9 cellular contexts compared by ENCODE assay signal in genomic region chr4:154503598-154503997, GRCh38. TPM values are rescaled to one million over a fixed set of nuclear protein-coding genes. Genes with fewer than 3 reads are reported as not detected.
DNase-seq lines count a peak whose midpoint lies in the region; ATAC-seq and TF ChIP-seq lines count a peak whose summit lies in the region.
"Had no signal": no experiment of that assay in that cellular context is flagged by ENCODE, and none has a peak within 500 bp of the region (broad histone marks: within the 10 kb centered on the region; RNA-seq: fewer than 3 reads in every experiment).

No MANE protein-coding gene starts in this region.

- peaks cover 27% of the 10 kb centered on the region for H3K27me3 Mint-ChIP-seq in neural crest cell (ENCODE audit: low read depth)

- H3K27me3 ChIP-seq in brain microvascular endothelial cell (replicated peaks), result peaks cover 2% of the 10 kb centered on the region

- TF ChIP-seq CTCF in brain microvascular endothelial cell (IDR thresholded peaks at IDR 0.05; ENCODE audit: low read depth, low read length, missing control alignments) (peak; percentile 54), neural crest cell (conservative IDR thresholded peaks at IDR 0.05) (peak; percentile 69)

- no peak overlapping the region for H3K4me3 ChIP-seq in brain microvascular endothelial cell (ENCODE audit: low read depth, low read length)

- H3K27ac Mint-ChIP-seq in neural crest cell (ENCODE audit: unreplicated experiment), result no peak overlapping the region

- no peak overlapping the region for H3K4me3 Mint-ChIP-seq in neural crest cell

- no peaks in the 10 kb centered on the region for H3K4me1 Mint-ChIP-seq in neural crest cell

- H3K36me3 Mint-ChIP-seq in neural crest cell (ENCODE audit: low read depth), result no peaks in the 10 kb centered on the region

- H3K9me3 Mint-ChIP-seq in neural crest cell, result no peaks in the 10 kb centered on the region

- ATAC-seq in HG03139 (IDR thresholded peaks at IDR 0.05; ENCODE audit: unreplicated experiment), result no peak

- in situ Hi-C loops in brain microvascular endothelial cell (cut with HindIII; ENCODE audit: low pct_ligation_motif_present, low sequenced_read_pairs), result no loop called here

- H3K36me3 ChIP-seq in brain microvascular endothelial cell (replicated peaks), result no peaks in the 10 kb centered on the region

- peak; percentile 33 for DNase-seq in ELR (ENCODE audit: low read depth)
- DNase-seq in LoVo (ENCODE audit: low spot score), result peak; percentile 19
- DNase-seq in brain microvascular endothelial cell, result no peak
- DNase-seq in neural crest cell (ENCODE audit: low read depth, low spot score), result no peak
- DNase-seq in activated naive CD4-positive, alpha-beta T cell (lab: John Stamatoyannopoulos, UW), result no peak
- DNase-seq in foreskin melanocyte, result no peak
- DNase-seq in KG1 (lab: John Stamatoyannopoulos, UW), result no peak

- no peak overlapping the region for H3K27ac ChIP-seq in brain microvascular endothelial cell

RNA-seq across cellular contexts. Expression of gene DCHS2, which starts 12.0 kb away (rescaled TPM):
- total RNA-seq in neural crest cell, result 0.91 and 1.2 TPM in 2 replicates

RNA-seq across cellular contexts. Expression of gene PLRG1, which starts 46.6 kb away (rescaled TPM):
- 93.3 and 103 TPM in 2 replicates for total RNA-seq in neural crest cell

RNA-seq across cellular contexts. Expression of gene FGB, which starts 59.2 kb away (rescaled TPM):
- total RNA-seq in neural crest cell, result not detected in 2 replicates
- total RNA-seq: omental fat pad had no signal

Comparison
In these comparisons a context has a peak if more than half of its experiments do, and no peak if none do; other contexts are left out.
1. DNase-seq: peak in ELR (single experiment) and LoVo (single experiment); none in brain microvascular endothelial cell (single experiment), neural crest cell (single experiment), activated naive CD4-positive, alpha-beta T cell (0 of 4), foreskin melanocyte (single experiment) and KG1 (single experiment).